Comparison of ENCODE assay signal across 1 cellular context in genomic region chr7:45181991-45182855, GRCh38.
TF ChIP-seq lines count a peak whose summit lies in the region.

No MANE protein-coding gene starts in this region.

TF ChIP-seq in H1, 55 proteins besides CTCF, POLR2A, EP300 and RAD21:
- TF ChIP-seq HDAC6 (IDR thresholded peaks at IDR 0.05; ENCODE audit: low read depth, low read length) (no peak), GTF2F1 (IDR thresholded peaks at IDR 0.05; ENCODE audit: borderline replicate concordance, low read depth, low read length) (no peak), RFX5 (IDR thresholded peaks at IDR 0.05; ENCODE audit: borderline replicate concordance, low read depth, low read length) (no peak)
